Comparison of ENCODE assay signal across 16 cellular contexts in genomic region chr1:10280442-10281350, GRCh38.
DNase-seq lines count a peak whose midpoint lies in the region; ATAC-seq, FAIRE-seq and TF ChIP-seq lines count a peak whose summit lies in the region.
"Had no signal": no experiment of that assay in that cellular context is flagged by ENCODE, and none has a peak within 500 bp of the region (broad histone marks: within the 10 kb centered on the region; RNA-seq: fewer than 3 reads in every experiment).

No MANE protein-coding gene starts in this region.

- no peaks in the 10 kb centered on the region for H3K9me3 ChIP-seq in astrocyte (ENCODE audit: insufficient read depth, low read depth, low read length)
- H3K9me3 ChIP-seq: right lobe of liver, transverse colon had no signal

- H4K20me1 ChIP-seq in astrocyte (ENCODE audit: insufficient read depth, low read length) = peaks cover 13% of the 10 kb centered on the region

- H3K36me3 ChIP-seq in astrocyte (ENCODE audit: insufficient read depth, low read length) = peaks cover 34% of the 10 kb centered on the region

- TF ChIP-seq CTCF in AG10803 (conservative IDR thresholded peaks at IDR 0.05; ENCODE audit: low read length) = no peak
- no peak for TF ChIP-seq CTCF in astrocyte (IDR thresholded peaks at IDR 0.05; ENCODE audit: insufficient read depth, low read depth, low read length)
- TF ChIP-seq CTCF in nephron (IDR thresholded peaks at IDR 0.05; ENCODE audit: unreplicated experiment in 3 of 3) = no peak

- no peak overlapping the region for H3K4me3 Mint-ChIP-seq in astrocyte (ENCODE audit: unreplicated experiment)
- no peak overlapping the region for H3K4me3 Mint-ChIP-seq in nephron
- no peak overlapping the region for H3K4me3 Mint-ChIP-seq in natural killer cell treated with Interleukin-12 subunit alpha and Interleukin-12 subunit beta and Interleukin-15 and Interleukin-18, amount 100 ng/mL, for 72 hours
- H3K4me3 Mint-ChIP-seq: activated naive CD8-positive, alpha-beta T cell treated with anti-CD3 and anti-CD28 coated beads, Interleukin-2, amount 10 ng/mL, durations not matched to agents 7 days and 5 days; naive B cell had no signal

- peak overlapping the region; percentile 25 for H3K27ac ChIP-seq in astrocyte (ENCODE audit: low read depth, low read length)
- H3K27ac ChIP-seq: transverse colon had no signal

- H3K27ac Mint-ChIP-seq in astrocyte (ENCODE audit: unreplicated experiment) (peak overlapping the region; percentile 7), nephron (peak overlapping the region; percentile 2 to 59 (median 40))
- H3K27ac Mint-ChIP-seq in natural killer cell treated with Interleukin-12 subunit alpha and Interleukin-12 subunit beta and Interleukin-15 and Interleukin-18, amount 100 ng/mL, for 72 hours = no peak overlapping the region
- H3K27ac Mint-ChIP-seq: activated naive CD8-positive, alpha-beta T cell treated with anti-CD3 and anti-CD28 coated beads, Interleukin-2, amount 10 ng/mL, durations not matched to agents 7 days and 5 days; naive B cell had no signal

- H3K27me3 Mint-ChIP-seq in astrocyte (ENCODE audit: low read depth, unreplicated experiment) (no peaks in the 10 kb centered on the region), nephron (ENCODE audit: low read depth) (no peaks in the 10 kb centered on the region)
- H3K27me3 Mint-ChIP-seq in natural killer cell treated with Interleukin-12 subunit alpha and Interleukin-12 subunit beta and Interleukin-15 and Interleukin-18, amount 100 ng/mL, for 72 hours = no peaks in the 10 kb centered on the region
- H3K27me3 Mint-ChIP-seq: activated naive CD8-positive, alpha-beta T cell treated with anti-CD3 and anti-CD28 coated beads, Interleukin-2, amount 10 ng/mL, durations not matched to agents 7 days and 5 days; naive B cell had no signal

- peaks cover 16% of the 10 kb centered on the region for H3K36me3 Mint-ChIP-seq in astrocyte (ENCODE audit: low read depth, unreplicated experiment)
- H3K36me3 Mint-ChIP-seq in nephron (ENCODE audit: low read depth) = peaks cover 61% of the 10 kb centered on the region
- H3K36me3 Mint-ChIP-seq in natural killer cell treated with Interleukin-12 subunit alpha and Interleukin-12 subunit beta and Interleukin-15 and Interleukin-18, amount 100 ng/mL, for 72 hours = peaks cover 4% of the 10 kb centered on the region

- peak; percentile 17 for FAIRE-seq in astrocyte (lab: Jason Lieb, UNC)

- H3K4me1 ChIP-seq in astrocyte (ENCODE audit: insufficient read depth, low read length) = peaks cover 5% of the 10 kb centered on the region
- H3K4me1 ChIP-seq: transverse colon had no signal

- DNase-seq in AG10803 (ENCODE audit: low read depth) (peak; percentile 62), GM04504 (ENCODE audit: low read depth) (peak; percentile 10), astrocyte (ENCODE audit: low read depth) (peak; percentile 48), Right ventricle myocardium inferior (ENCODE audit: missing footprints) (no peak), iPS-NIHi11 (ENCODE audit: low spot score) (no peak)
- DNase-seq in natural killer cell treated with Interleukin-12 subunit alpha and Interleukin-12 subunit beta and Interleukin-15 and Interleukin-18, amount 100 ng/mL, for 72 hours (ENCODE audit: low spot score) = no peak
- DNase-seq: activated CD4-positive, alpha-beta T cell treated with anti-CD3 and anti-CD28 coated beads for 4 hours; activated naive CD8-positive, alpha-beta T cell treated with anti-CD3 and anti-CD28 coated beads, Interleukin-2, amount 10 ng/mL, durations not matched to agents 7 days and 5 days; Calu3; left cardiac atrium; naive B cell; right lobe of liver; SW 1271; transverse colon had no signal

- H3K79me2 ChIP-seq in astrocyte (ENCODE audit: insufficient read depth, low read length) = no peaks in the 10 kb centered on the region

- intact Hi-C loops in Right ventricle myocardium inferior (cut with DNase I) = no loop called here

- H3K4me1 Mint-ChIP-seq in astrocyte (ENCODE audit: low read depth, unreplicated experiment) (peaks cover 10% of the 10 kb centered on the region), nephron (peaks cover 5% of the 10 kb centered on the region)
- no peaks in the 10 kb centered on the region for H3K4me1 Mint-ChIP-seq in natural killer cell treated with Interleukin-12 subunit alpha and Interleukin-12 subunit beta and Interleukin-15 and Interleukin-18, amount 100 ng/mL, for 72 hours (ENCODE audit: low read depth in 2 of 2)
- H3K4me1 Mint-ChIP-seq: naive B cell had no signal

- ATAC-seq in natural killer cell treated with Interleukin-12 subunit alpha and Interleukin-12 subunit beta and Interleukin-15 and Interleukin-18, amount 100 ng/mL, for 72 hours = no peak
- ATAC-seq in Right ventricle myocardium inferior (no peak), HG02588 (IDR thresholded peaks at IDR 0.05; ENCODE audit: unreplicated experiment) (no peak)
- ATAC-seq: left cardiac atrium, right lobe of liver had no signal

- no peak overlapping the region for H3K4me3 ChIP-seq in AG10803 (ENCODE audit: low read length)
- H3K4me3 ChIP-seq in astrocyte (ENCODE audit: insufficient read depth, low read depth, low read length) = no peak overlapping the region
- H3K4me3 ChIP-seq: right lobe of liver, transverse colon had no signal

- H2AFZ ChIP-seq in astrocyte (ENCODE audit: low read depth, low read length) = no peak overlapping the region

- H3K4me2 ChIP-seq in astrocyte (ENCODE audit: low read length) = peak overlapping the region; percentile 41

- no peak overlapping the region for H3K9ac ChIP-seq in astrocyte (ENCODE audit: low read length)

- H3K27me3 ChIP-seq in astrocyte (ENCODE audit: insufficient read depth, low read length) = no peaks in the 10 kb centered on the region
- H3K27me3 ChIP-seq: right lobe of liver, transverse colon had no signal

- H3K9me3 Mint-ChIP-seq in astrocyte (ENCODE audit: unreplicated experiment) (no peaks in the 10 kb centered on the region), nephron (no peaks in the 10 kb centered on the region)
- no peaks in the 10 kb centered on the region for H3K9me3 Mint-ChIP-seq in natural killer cell treated with Interleukin-12 subunit alpha and Interleukin-12 subunit beta and Interleukin-15 and Interleukin-18, amount 100 ng/mL, for 72 hours
- H3K9me3 Mint-ChIP-seq: activated naive CD8-positive, alpha-beta T cell treated with anti-CD3 and anti-CD28 coated beads, Interleukin-2, amount 10 ng/mL, durations not matched to agents 7 days and 5 days; naive B cell had no signal

Comparison
In these comparisons a context has a peak if more than half of its experiments do, and no peak if none do; other contexts are left out.
1. DNase-seq: peak in AG10803 (single experiment), GM04504 (single experiment) and astrocyte (single experiment); none in natural killer cell treated with Interleukin-12 subunit alpha and Interleukin-12 subunit beta and Interleukin-15 and Interleukin-18, amount 100 ng/mL, for 72 hours (single experiment), Right ventricle myocardium inferior (single experiment) and iPS-NIHi11 (single experiment).
2. H3K27ac Mint-ChIP-seq: peak in astrocyte (single experiment) and nephron (3 of 3); none in natural killer cell treated with Interleukin-12 subunit alpha and Interleukin-12 subunit beta and Interleukin-15 and Interleukin-18, amount 100 ng/mL, for 72 hours (0 of 2).